In the genomic region with DNA sequence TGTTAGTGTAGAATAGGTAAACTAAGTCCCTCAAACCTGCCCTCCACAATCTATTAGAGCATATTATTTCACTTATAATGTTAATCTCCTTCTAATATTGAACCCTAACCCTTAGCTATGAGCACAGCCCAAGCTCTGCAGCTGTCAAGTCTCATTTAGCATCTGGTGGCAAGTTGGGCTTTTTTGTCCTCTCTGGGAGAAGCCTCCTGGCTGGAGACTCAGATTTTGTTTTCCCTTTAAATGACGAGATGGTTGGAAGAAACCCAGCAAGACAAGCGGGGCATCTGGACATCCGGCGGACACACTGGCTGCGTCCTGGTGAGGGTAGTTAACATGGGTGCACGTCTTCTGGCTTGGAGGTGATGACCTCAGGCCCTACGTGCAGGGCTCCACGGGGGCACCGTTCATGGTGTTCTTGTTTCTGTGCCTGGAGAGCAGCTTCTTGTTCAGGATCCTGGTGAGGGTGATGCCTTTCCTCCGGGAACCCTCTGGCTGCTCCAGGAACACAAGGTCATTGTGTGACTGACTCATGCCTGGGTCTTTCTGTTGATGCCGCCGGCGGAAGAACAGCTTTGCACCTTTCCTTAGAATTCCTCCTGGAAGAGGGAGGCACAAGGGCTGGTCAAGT, we compare ENCODE assay signal across 14 cellular contexts. TPM values are rescaled to one million over a fixed set of nuclear protein-coding genes. Genes with fewer than 3 reads are reported as not detected.
DNase-seq lines count a peak whose midpoint lies in the region; ATAC-seq and TF ChIP-seq lines count a peak whose summit lies in the region.
"Had no signal": no experiment of that assay in that cellular context is flagged by ENCODE, and none has a peak within 500 bp of the region (broad histone marks: within the 10 kb centered on the region; RNA-seq: fewer than 3 reads in every experiment).

No MANE protein-coding gene starts in this region.

- no peak for TF ChIP-seq POLR2A in spleen (IDR thresholded peaks at IDR 0.05)

- H3K9me3 ChIP-seq in HEK293 (ENCODE audit: control insufficient read depth, insufficient read depth, low read depth, low read length): no peaks in the 10 kb centered on the region
- no peaks in the 10 kb centered on the region for H3K9me3 ChIP-seq in spleen
- H3K9me3 ChIP-seq: MG63 had no signal

- H3K27me3 ChIP-seq in spleen (replicated peaks in 1 of 7): no peaks in the 10 kb centered on the region
- H3K27me3 ChIP-seq: MG63 had no signal

- CTCF ChIA-PET in HEK293 (lab: Yijun Ruan, JAX): no interaction called here
- CTCF ChIA-PET in activated CD8-positive, alpha-beta T cell treated with anti-CD3 and anti-CD28 coated beads, Interleukin-2, amount 10 ng/mL, durations not matched to agents 7 days and 5 days (lab: Charles Lee): interaction anchor here (0.7 kb wide), 1 partner anchor 9 kb away, joined by 3 read pairs; no protein-coding TSS in a partner anchor

- H3K9me3 Mint-ChIP-seq in activated CD8-positive, alpha-beta T cell treated with anti-CD3 and anti-CD28 coated beads, Interleukin-2, amount 10 ng/mL, durations not matched to agents 7 days and 5 days (ENCODE audit: insufficient read depth): no peaks in the 10 kb centered on the region
- H3K9me3 Mint-ChIP-seq: CD4-positive, alpha-beta T cell had no signal

- H3K36me3 ChIP-seq in HEK293 (ENCODE audit: control insufficient read depth in 2 of 2, insufficient read depth in 1 of 2, low read length in 2 of 2) (no peaks in the 10 kb centered on the region), spleen (peaks cover 0 to 64% (median 5%) of the 10 kb centered on the region in 6 donors)

- no peak for TF ChIP-seq CTCF in HEK293 (tag by site-specific recombination; IDR thresholded peaks at IDR 0.05)
- no peak for TF ChIP-seq CTCF in choroid plexus epithelial cell (conservative IDR thresholded peaks at IDR 0.05; ENCODE audit: low read depth, low read length)
- TF ChIP-seq CTCF in spleen (IDR thresholded peaks at IDR 0.05 in 8 of 11, conservative IDR thresholded peaks at IDR 0.05 in 3 of 11): no peak

- no peaks in the 10 kb centered on the region for H3K27me3 Mint-ChIP-seq in activated CD8-positive, alpha-beta T cell treated with anti-CD3 and anti-CD28 coated beads, Interleukin-2, amount 10 ng/mL, durations not matched to agents 7 days and 5 days (ENCODE audit: low read depth)
- H3K27me3 Mint-ChIP-seq: B cell; CD4-positive, alpha-beta T cell had no signal

- H3K4me3 ChIP-seq in HEK293 (ENCODE audit: low read depth, low read length): no peak overlapping the region
- no peak overlapping the region for H3K4me3 ChIP-seq in choroid plexus epithelial cell (ENCODE audit: low read depth, low read length)
- H3K4me3 ChIP-seq in spleen: no peak overlapping the region
- H3K4me3 ChIP-seq: MG63 had no signal

- POLR2A ChIA-PET in HEK293 (lab: Yijun Ruan, JAX): no interaction called here
- POLR2A ChIA-PET in activated CD8-positive, alpha-beta T cell treated with anti-CD3 and anti-CD28 coated beads, Interleukin-2, amount 10 ng/mL, durations not matched to agents 7 days and 5 days (lab: Charles Lee): no interaction called here

- H3K27ac ChIP-seq in HEK293 (ENCODE audit: extremely low read depth, low read depth, low read length): no peak overlapping the region
- peak overlapping the region in 2 of 8 donors; percentile 1 to 39 for H3K27ac ChIP-seq in spleen
- H3K27ac ChIP-seq in substantia nigra (ENCODE audit: low read depth, low read length, poor library complexity, severe bottlenecking): no peak overlapping the region
- H3K27ac ChIP-seq: RWPE1 had no signal

- no peaks in the 10 kb centered on the region for H3K4me1 ChIP-seq in HEK293 (ENCODE audit: control insufficient read depth, insufficient read depth, low read length)
- H3K4me1 ChIP-seq in spleen: peaks cover 0 to 23% (median 0%) of the 10 kb centered on the region in 6 donors

- no peak overlapping the region for H3K4me3 Mint-ChIP-seq in activated CD8-positive, alpha-beta T cell treated with anti-CD3 and anti-CD28 coated beads, Interleukin-2, amount 10 ng/mL, durations not matched to agents 7 days and 5 days
- H3K4me3 Mint-ChIP-seq: B cell; CD4-positive, alpha-beta T cell had no signal

- DNase-seq in choroid plexus epithelial cell (ENCODE audit: low read depth): peak; percentile 8
- DNase-seq in left ventricle myocardium superior: no peak
- peak; percentile 0 for DNase-seq in spleen
- no peak for DNase-seq in substantia nigra (lab: John Stamatoyannopoulos, UW)
- DNase-seq in activated CD8-positive, alpha-beta T cell treated with anti-CD3 and anti-CD28 coated beads, Interleukin-2, amount 10 ng/mL, durations not matched to agents 7 days and 5 days: no peak
- no peak for DNase-seq in NCI-H2107 (lab: John Stamatoyannopoulos, UW)
- DNase-seq: CD4-positive, alpha-beta T cell; GOT3; MG63; NCI-H1092 treated with DMSO at 0.1 percent for 48 hours; NCI-H1694 treated with DMSO at 0.1 percent for 48 hours had no signal

- no peak overlapping the region for H3K27ac Mint-ChIP-seq in activated CD8-positive, alpha-beta T cell treated with anti-CD3 and anti-CD28 coated beads, Interleukin-2, amount 10 ng/mL, durations not matched to agents 7 days and 5 days
- H3K27ac Mint-ChIP-seq: B cell; CD4-positive, alpha-beta T cell had no signal

- intact Hi-C loops in left ventricle myocardium superior (cut with micrococcal nuclease): no loop called here
- intact Hi-C loops in spleen (cut with DNase I; ENCODE audit: low total_unique reads): no loop called here

- H3K36me3 Mint-ChIP-seq in activated CD8-positive, alpha-beta T cell treated with anti-CD3 and anti-CD28 coated beads, Interleukin-2, amount 10 ng/mL, durations not matched to agents 7 days and 5 days (ENCODE audit: low read depth): no peaks in the 10 kb centered on the region

- 75 to 90% (median 83%) methylated on average over 13 of the region's 13 CpGs for WGBS in spleen, 5 donors

- no peaks in the 10 kb centered on the region for H3K4me1 Mint-ChIP-seq in activated CD8-positive, alpha-beta T cell treated with anti-CD3 and anti-CD28 coated beads, Interleukin-2, amount 10 ng/mL, durations not matched to agents 7 days and 5 days (ENCODE audit: low read depth)

- ATAC-seq in left ventricle myocardium superior: peak; percentile 63
- no peak for ATAC-seq in activated CD8-positive, alpha-beta T cell treated with anti-CD3 and anti-CD28 coated beads, Interleukin-2, amount 10 ng/mL, durations not matched to agents 7 days and 5 days

TF ChIP-seq in HEK293, 187 proteins besides CTCF, POLR2A, EP300 and RAD21:
- peak; percentile 83 for TF ChIP-seq ZNF157 (tag by site-specific recombination; IDR thresholded peaks at IDR 0.05)
- TF ChIP-seq ZSCAN23 (tag by site-specific recombination; IDR thresholded peaks at IDR 0.05): no peak
- TF ChIP-seq ZNF510 (tag by site-specific recombination; IDR thresholded peaks at IDR 0.05; ENCODE audit: insufficient replicate concordance): no peak
- TF ChIP-seq BCL11A (tag by site-specific recombination; IDR thresholded peaks at IDR 0.05; ENCODE audit: low read depth): no peak
- TF ChIP-seq, protein P1, sequence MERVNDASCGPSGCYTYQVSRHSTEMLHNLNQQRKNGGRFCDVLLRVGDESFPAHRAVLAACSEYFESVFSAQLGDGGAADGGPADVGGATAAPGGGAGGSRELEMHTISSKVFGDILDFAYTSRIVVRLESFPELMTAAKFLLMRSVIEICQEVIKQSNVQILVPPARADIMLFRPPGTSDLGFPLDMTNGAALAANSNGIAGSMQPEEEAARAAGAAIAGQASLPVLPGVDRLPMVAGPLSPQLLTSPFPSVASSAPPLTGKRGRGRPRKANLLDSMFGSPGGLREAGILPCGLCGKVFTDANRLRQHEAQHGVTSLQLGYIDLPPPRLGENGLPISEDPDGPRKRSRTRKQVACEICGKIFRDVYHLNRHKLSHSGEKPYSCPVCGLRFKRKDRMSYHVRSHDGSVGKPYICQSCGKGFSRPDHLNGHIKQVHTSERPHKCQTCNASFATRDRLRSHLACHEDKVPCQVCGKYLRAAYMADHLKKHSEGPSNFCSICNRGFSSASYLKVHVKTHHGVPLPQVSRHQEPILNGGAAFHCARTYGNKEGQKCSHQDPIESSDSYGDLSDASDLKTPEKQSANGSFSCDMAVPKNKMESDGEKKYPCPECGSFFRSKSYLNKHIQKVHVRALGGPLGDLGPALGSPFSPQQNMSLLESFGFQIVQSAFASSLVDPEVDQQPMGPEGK (tag by site-specific recombination; IDR thresholded peaks at IDR 0.05): no peak
- no peak for TF ChIP-seq ZNF548 (tag by site-specific recombination; IDR thresholded peaks at IDR 0.05)
- no peak for TF ChIP-seq ZNF133 (tag by site-specific recombination; IDR thresholded peaks at IDR 0.05)

RNA-seq across cellular contexts. Expression of gene PRDM15, which starts 9.7 kb away (rescaled TPM):
- total RNA-seq in left ventricle myocardium superior (3.7 TPM), spleen (10 to 100 TPM in 6 of 7 donors, 1 to 10 TPM in 1; 8.4 to 18.0 (median 12.2) TPM)
- 1 to 10 TPM; 4.4 to 6.5 (median 6.0) TPM for polyA plus RNA-seq in spleen
- 1 to 10 TPM; 8.5 to 9.6 TPM for total RNA-seq in activated CD8-positive, alpha-beta T cell treated with anti-CD3 and anti-CD28 coated beads, Interleukin-2, amount 10 ng/mL, durations not matched to agents 7 days and 5 days

Comparison
In these comparisons a context has a peak if more than half of its experiments do, and no peak if none do; other contexts are left out.
1. DNase-seq: peak in choroid plexus epithelial cell (single experiment) and spleen (single experiment); none in left ventricle myocardium superior (single experiment), substantia nigra (0 of 49), activated CD8-positive, alpha-beta T cell treated with anti-CD3 and anti-CD28 coated beads, Interleukin-2, amount 10 ng/mL, durations not matched to agents 7 days and 5 days (single experiment) and NCI-H2107 (single experiment).